Comparison of ENCODE assay signal across 21 cellular contexts in the genomic region with DNA sequence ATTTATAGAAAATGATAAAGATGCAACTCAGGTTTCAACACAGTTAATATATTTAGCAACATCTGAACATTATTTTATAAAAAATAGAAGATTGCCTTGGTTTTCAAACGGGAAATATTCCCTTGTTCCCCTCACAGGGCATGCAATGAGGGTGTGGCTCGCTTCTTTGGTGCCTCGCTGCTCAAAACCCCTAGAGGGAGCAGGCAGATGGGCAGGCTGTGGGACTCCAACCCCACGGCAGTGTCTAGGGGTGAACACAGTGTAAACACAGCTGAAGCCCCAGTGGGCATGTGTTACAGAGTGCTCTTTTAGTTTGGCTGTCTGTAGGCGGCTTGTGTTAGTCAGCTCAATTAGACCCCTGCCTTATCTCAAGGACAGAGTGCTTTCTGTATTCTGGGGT.
DNase-seq lines count a peak whose midpoint lies in the region; ATAC-seq and TF ChIP-seq lines count a peak whose summit lies in the region.
"Had no signal": no experiment of that assay in that cellular context is flagged by ENCODE, and none has a peak within 500 bp of the region (broad histone marks: within the 10 kb centered on the region; RNA-seq: fewer than 3 reads in every experiment).

No MANE protein-coding gene starts in this region.

- intact Hi-C loops in activated T-helper 2 cell treated with anti-CD3 and anti-CD28 coated beads, Interferon-gamma antibody, Interleukin-2, Interleukin-4, amounts not matched to agents 10 μg/mL and 5 μg/mL and 100 μg/mL, durations not matched to agents 14 hours and 24 hours and 36 hours (cut with micrococcal nuclease), result no loop called here

- DNase-seq in DMS 273 (lab: John Stamatoyannopoulos, UW; ENCODE audit: unreplicated experiment) (peak; percentile 3), DMS 273 treated with DMSO at 0.1 percent for 48 hours (lab: John Stamatoyannopoulos, UW) (no peak), RKO (ENCODE audit: low spot score) (peak; percentile 3), foreskin melanocyte (peak; percentile 41), foreskin fibroblast (no peak), NCI-H1092 (lab: John Stamatoyannopoulos, UW) (no peak)
- no peak for DNase-seq in activated T-helper 2 cell treated with anti-CD3 and anti-CD28 coated beads, Interferon-gamma antibody, Interleukin-2, Interleukin-4, amounts not matched to agents 10 μg/mL and 5 μg/mL and 100 μg/mL, durations not matched to agents 14 hours and 24 hours and 36 hours (ENCODE audit: low spot score)
- DNase-seq: 8988T; activated CD4-positive, CD25-positive, alpha-beta regulatory T cell treated with anti-CD3 and anti-CD28 coated beads, Interleukin-2, amount 50 U/mL, for 72 hours; activated CD8-positive, alpha-beta memory T cell treated with anti-CD3 and anti-CD28 coated beads, Interleukin-2, amount 50 U/mL, for 4 hours; activated naive CD4-positive, alpha-beta T cell treated with anti-CD3 and anti-CD28 coated beads for 36 hours; C1 segment of cervical spinal cord; GM23248; midbrain; NCI-H446; T-helper 2 cell; thyroid gland had no signal

- H3K9me3 Mint-ChIP-seq in activated T-helper 2 cell treated with anti-CD3 and anti-CD28 coated beads, Interferon-gamma antibody, Interleukin-2, Interleukin-4, amounts not matched to agents 10 μg/mL and 5 μg/mL and 100 μg/mL, durations not matched to agents 14 hours and 24 hours and 36 hours, result peaks cover 13% of the 10 kb centered on the region
- H3K9me3 Mint-ChIP-seq: activated naive CD4-positive, alpha-beta T cell treated with anti-CD3 and anti-CD28 coated beads for 36 hours had no signal

- no peaks in the 10 kb centered on the region for H3K27me3 Mint-ChIP-seq in activated T-helper 2 cell treated with anti-CD3 and anti-CD28 coated beads, Interferon-gamma antibody, Interleukin-2, Interleukin-4, amounts not matched to agents 10 μg/mL and 5 μg/mL and 100 μg/mL, durations not matched to agents 14 hours and 24 hours and 36 hours (ENCODE audit: low read depth)

- no peaks in the 10 kb centered on the region for H3K4me1 Mint-ChIP-seq in activated T-helper 2 cell treated with anti-CD3 and anti-CD28 coated beads, Interferon-gamma antibody, Interleukin-2, Interleukin-4, amounts not matched to agents 10 μg/mL and 5 μg/mL and 100 μg/mL, durations not matched to agents 14 hours and 24 hours and 36 hours (ENCODE audit: low read depth)
- H3K4me1 Mint-ChIP-seq: stimulated activated effector memory CD8-positive, alpha-beta T cell treated with anti-CD3 and anti-CD28 coated beads, Interleukin-12 subunit alpha, Interleukin-12 subunit beta, amount 100 ng/mL, for 72 hours had no signal

- H3K27ac Mint-ChIP-seq in activated T-helper 2 cell treated with anti-CD3 and anti-CD28 coated beads, Interferon-gamma antibody, Interleukin-2, Interleukin-4, amounts not matched to agents 10 μg/mL and 5 μg/mL and 100 μg/mL, durations not matched to agents 14 hours and 24 hours and 36 hours, result no peak overlapping the region
- H3K27ac Mint-ChIP-seq: activated naive CD4-positive, alpha-beta T cell treated with anti-CD3 and anti-CD28 coated beads for 36 hours; stimulated activated effector memory CD8-positive, alpha-beta T cell treated with anti-CD3 and anti-CD28 coated beads, Interleukin-12 subunit alpha, Interleukin-12 subunit beta, amount 100 ng/mL, for 72 hours had no signal

- no peak for TF ChIP-seq CTCF in foreskin fibroblast (IDR thresholded peaks at IDR 0.05; ENCODE audit: low read depth, low read length)

- peak; percentile 67 for ATAC-seq in GM18867 (IDR thresholded peaks at IDR 0.05; ENCODE audit: unreplicated experiment)
- ATAC-seq: esophagus mucosa; stimulated activated effector memory CD8-positive, alpha-beta T cell treated with anti-CD3 and anti-CD28 coated beads, Interleukin-12 subunit alpha, Interleukin-12 subunit beta, amount 100 ng/mL, for 72 hours had no signal

- no peak overlapping the region for H3K4me3 ChIP-seq in foreskin fibroblast (ENCODE audit: low read depth in 1 of 2, low read length in 2 of 2)
- H3K4me3 ChIP-seq: GM23248, skin epidermis, thyroid gland had no signal

- H3K36me3 Mint-ChIP-seq in activated T-helper 2 cell treated with anti-CD3 and anti-CD28 coated beads, Interferon-gamma antibody, Interleukin-2, Interleukin-4, amounts not matched to agents 10 μg/mL and 5 μg/mL and 100 μg/mL, durations not matched to agents 14 hours and 24 hours and 36 hours (ENCODE audit: low read depth), result no peaks in the 10 kb centered on the region
- H3K36me3 Mint-ChIP-seq: stimulated activated effector memory CD8-positive, alpha-beta T cell treated with anti-CD3 and anti-CD28 coated beads, Interleukin-12 subunit alpha, Interleukin-12 subunit beta, amount 100 ng/mL, for 72 hours had no signal

- no peak overlapping the region for H3K4me3 Mint-ChIP-seq in activated T-helper 2 cell treated with anti-CD3 and anti-CD28 coated beads, Interferon-gamma antibody, Interleukin-2, Interleukin-4, amounts not matched to agents 10 μg/mL and 5 μg/mL and 100 μg/mL, durations not matched to agents 14 hours and 24 hours and 36 hours (ENCODE audit: low read depth)
- H3K4me3 Mint-ChIP-seq: activated naive CD4-positive, alpha-beta T cell treated with anti-CD3 and anti-CD28 coated beads for 36 hours; stimulated activated effector memory CD8-positive, alpha-beta T cell treated with anti-CD3 and anti-CD28 coated beads, Interleukin-12 subunit alpha, Interleukin-12 subunit beta, amount 100 ng/mL, for 72 hours had no signal

Comparison
In these comparisons a context has a peak if more than half of its experiments do, and no peak if none do; other contexts are left out.
1. DNase-seq: peak in DMS 273 (single experiment), RKO (single experiment) and foreskin melanocyte (single experiment); none in DMS 273 treated with DMSO at 0.1 percent for 48 hours (single experiment), foreskin fibroblast (0 of 2), activated T-helper 2 cell treated with anti-CD3 and anti-CD28 coated beads, Interferon-gamma antibody, Interleukin-2, Interleukin-4, amounts not matched to agents 10 μg/mL and 5 μg/mL and 100 μg/mL, durations not matched to agents 14 hours and 24 hours and 36 hours (single experiment) and NCI-H1092 (single experiment).